Comparison of ENCODE assay signal across 8 cellular contexts in genomic region chr1:58883037-58883887, GRCh38.
A peak's percentile ranks its signal among the peaks of the same experiment; 100 is the strongest.
DNase-seq lines count a peak whose midpoint lies in the region; ATAC-seq and TF ChIP-seq lines count a peak whose summit lies in the region.

No MANE protein-coding gene starts in this region.

- peak overlapping the region; percentile 49 to 63 (median 54) for H3K27ac ChIP-seq in esophagus muscularis mucosa (replicated peaks in 1 of 4)

- intact Hi-C loops in esophagus muscularis mucosa (cut with DNase I) = no loop called here

- H3K9me3 ChIP-seq in esophagus muscularis mucosa = no peaks in the 10 kb centered on the region

- no peaks in the 10 kb centered on the region for H3K36me3 ChIP-seq in esophagus muscularis mucosa

- peak; percentile 24 for ATAC-seq in HG03064 (IDR thresholded peaks at IDR 0.05; ENCODE audit: low read depth, unreplicated experiment)
- peak; percentile 60 to 70 for ATAC-seq in natural killer cell treated with Interleukin-12 subunit alpha and Interleukin-12 subunit beta and Interleukin-15 and Interleukin-18, amount 100 ng/mL, for 72 hours
- no peak for ATAC-seq in GM19397 (IDR thresholded peaks at IDR 0.05; ENCODE audit: unreplicated experiment)
- ATAC-seq in GM18505 (IDR thresholded peaks at IDR 0.05; ENCODE audit: unreplicated experiment) = no peak

- H3K36me3 Mint-ChIP-seq in natural killer cell treated with Interleukin-12 subunit alpha and Interleukin-12 subunit beta and Interleukin-15 and Interleukin-18, amount 100 ng/mL, for 72 hours = peaks cover 7% of the 10 kb centered on the region

- peaks cover 72 to 74% of the 10 kb centered on the region in 2 donors for H3K4me1 Mint-ChIP-seq in natural killer cell treated with Interleukin-12 subunit alpha and Interleukin-12 subunit beta and Interleukin-15 and Interleukin-18, amount 100 ng/mL, for 72 hours (ENCODE audit: low read depth in 2 of 2)

- peak overlapping the region; percentile 74 for H3K4me3 Mint-ChIP-seq in natural killer cell treated with Interleukin-12 subunit alpha and Interleukin-12 subunit beta and Interleukin-15 and Interleukin-18, amount 100 ng/mL, for 72 hours

- peaks cover 12% of the 10 kb centered on the region for H3K9me3 Mint-ChIP-seq in natural killer cell treated with Interleukin-12 subunit alpha and Interleukin-12 subunit beta and Interleukin-15 and Interleukin-18, amount 100 ng/mL, for 72 hours

- H3K4me3 ChIP-seq in AG09309 (ENCODE audit: control insufficient read depth, low read depth, low read length) (no peak overlapping the region), esophagus muscularis mucosa (no peak overlapping the region)

- no peaks in the 10 kb centered on the region for H3K27me3 Mint-ChIP-seq in natural killer cell treated with Interleukin-12 subunit alpha and Interleukin-12 subunit beta and Interleukin-15 and Interleukin-18, amount 100 ng/mL, for 72 hours

- TF ChIP-seq CTCF in AG09309 (IDR thresholded peaks at IDR 0.05; ENCODE audit: control insufficient read depth, insufficient read depth, low read depth, low read length, missing control alignments) = no peak
- TF ChIP-seq CTCF in esophagus muscularis mucosa (IDR thresholded peaks at IDR 0.05) = no peak

- H3K4me1 ChIP-seq in esophagus muscularis mucosa = peaks cover 26 to 60% (median 36%) of the 10 kb centered on the region in 4 donors

- peak; percentile 90 for DNase-seq in AG09309 (ENCODE audit: low read depth)
- peak; percentile 77 for DNase-seq in SIG-M5 treated with dmso at 0.1 percent for 504 hours (lab: John Stamatoyannopoulos, UW; ENCODE audit: unreplicated experiment)
- DNase-seq in esophagus muscularis mucosa (ENCODE audit: extremely low spot score) = no peak
- no peak for DNase-seq in natural killer cell treated with Interleukin-12 subunit alpha and Interleukin-12 subunit beta and Interleukin-15 and Interleukin-18, amount 100 ng/mL, for 72 hours (ENCODE audit: low spot score)
- DNase-seq in activated CD4-positive, alpha-beta T cell treated with anti-CD3 and anti-CD28 coated beads, Interleukin-2, amount 50 U/mL, for 4 hours = no peak

- 58% methylated on average over 12 of the region's 12 CpGs for WGBS in esophagus muscularis mucosa

- H3K27me3 ChIP-seq in esophagus muscularis mucosa = no peaks in the 10 kb centered on the region

- TF ChIP-seq EP300 in esophagus muscularis mucosa (IDR thresholded peaks at IDR 0.05) = no peak

- H3K27ac Mint-ChIP-seq in natural killer cell treated with Interleukin-12 subunit alpha and Interleukin-12 subunit beta and Interleukin-15 and Interleukin-18, amount 100 ng/mL, for 72 hours = peak overlapping the region; percentile 61 to 86

- TF ChIP-seq POLR2A in esophagus muscularis mucosa (IDR thresholded peaks at IDR 0.05; ENCODE audit: low read depth) (no peak), GM18505 (IDR thresholded peaks at IDR 0.05; ENCODE audit: borderline replicate concordance, extremely low read depth, insufficient read depth, insufficient read length) (no peak)

Comparison
In these comparisons a context has a peak if more than half of its experiments do, and no peak if none do; other contexts are left out.
1. DNase-seq: peak in AG09309 (single experiment) and SIG-M5 treated with dmso at 0.1 percent for 504 hours (single experiment); none in esophagus muscularis mucosa (single experiment), natural killer cell treated with Interleukin-12 subunit alpha and Interleukin-12 subunit beta and Interleukin-15 and Interleukin-18, amount 100 ng/mL, for 72 hours (single experiment) and activated CD4-positive, alpha-beta T cell treated with anti-CD3 and anti-CD28 coated beads, Interleukin-2, amount 50 U/mL, for 4 hours (0 of 2).
2. ATAC-seq: peak in HG03064 (single experiment) and natural killer cell treated with Interleukin-12 subunit alpha and Interleukin-12 subunit beta and Interleukin-15 and Interleukin-18, amount 100 ng/mL, for 72 hours (2 of 2); none in GM19397 (single experiment) and GM18505 (single experiment).